Comparison of ENCODE assay signal across 15 cellular contexts in genomic region chr5:73122875-73123810, GRCh38. TPM values are rescaled to one million over a fixed set of nuclear protein-coding genes. Genes with fewer than 3 reads are reported as not detected.
DNase-seq lines count a peak whose midpoint lies in the region; ATAC-seq, FAIRE-seq and TF ChIP-seq lines count a peak whose summit lies in the region.
"Had no signal": no experiment of that assay in that cellular context is flagged by ENCODE, and none has a peak within 500 bp of the region (broad histone marks: within the 10 kb centered on the region; RNA-seq: fewer than 3 reads in every experiment).

No MANE protein-coding gene starts in this region.

- CTCF ChIA-PET in HEK293 (lab: Yijun Ruan, JAX) (interaction anchor here (0.7 to 1.5 kb wide), 6 partner anchors 12 to 708 kb away, joined by 3 to 5 read pairs (median 4); no protein-coding TSS in a partner anchor), K562 (lab: Yijun Ruan, JAX; ENCODE audit: low intra/inter-chr PET ratio) (no interaction called here)

- no peak for FAIRE-seq in K562 (lab: Jason Lieb, UNC)

- no peaks in the 10 kb centered on the region for H3K9me1 ChIP-seq in K562 (ENCODE audit: control insufficient read depth, insufficient read depth, low read length)

- H4K20me1 ChIP-seq in BLaER1 (no peaks in the 10 kb centered on the region), K562 (replicated peaks; ENCODE audit: control insufficient read depth, insufficient read depth, low read length) (no peaks in the 10 kb centered on the region)

- DNase-seq in K562 (ENCODE audit: extremely low read depth in 1 of 4, low spot score in 3 of 4) (no peak), immature natural killer cell (no peak), cerebellar nuclear complex (lab: John Stamatoyannopoulos, UW) (no peak), NOMO-1 treated with dmso at 0.1 percent for 144 hours (lab: John Stamatoyannopoulos, UW; ENCODE audit: unreplicated experiment) (no peak), NCI-H1105 treated with DMSO at 0.1 percent for 48 hours (lab: John Stamatoyannopoulos, UW) (no peak)
- DNase-seq: activated CD4-positive, CD25-positive, alpha-beta regulatory T cell; activated naive CD4-positive, alpha-beta T cell treated with Interleukin-2 at 50 U/mL for 16 hours; DMS53; NCI-H1092; ovary had no signal

- no peak overlapping the region for H3K27ac ChIP-seq in BLaER1
- H3K27ac ChIP-seq in HEK293 (ENCODE audit: extremely low read depth, low read depth, low read length), result no peak overlapping the region
- no peak overlapping the region for H3K27ac ChIP-seq in K562 (ENCODE audit: extremely low read depth, low read depth, low read length)
- H3K27ac ChIP-seq: ovary had no signal

- no peaks in the 10 kb centered on the region for H3K9me3 Mint-ChIP-seq in immature natural killer cell
- H3K9me3 Mint-ChIP-seq: type B pancreatic cell had no signal

- H2AFZ ChIP-seq in K562 (ENCODE audit: low read depth, low read length), result no peak overlapping the region

- POLR2A ChIA-PET in HEK293 (lab: Yijun Ruan, JAX), result no interaction called here
- POLR2A ChIA-PET in K562 (lab: Yijun Ruan, JAX), result no interaction called here

- H3K9ac ChIP-seq in BLaER1 (no peak overlapping the region), K562 (ENCODE audit: insufficient read depth in 1 of 2, low read depth in 2 of 2, low read length in 2 of 2) (no peak overlapping the region)

- peaks cover 10 to 22% (median 13%) of the 10 kb centered on the region in 3 donors for H3K27me3 Mint-ChIP-seq in immature natural killer cell (ENCODE audit: low read depth in 3 of 3)

- H3K4me1 ChIP-seq in BLaER1, result peaks cover 18% of the 10 kb centered on the region
- no peaks in the 10 kb centered on the region; the same call in 1 of the 2 replicates for H3K4me1 ChIP-seq in HEK293 (ENCODE audit: control insufficient read depth, insufficient read depth, low read length)
- peaks cover 0 to 17% of the 10 kb centered on the region in 2 experiments; a peak in 2 of 5 replicates for H3K4me1 ChIP-seq in K562 (replicated peaks in 1 of 2; ENCODE audit: control insufficient read depth in 2 of 2, insufficient read depth in 2 of 2, low read length in 2 of 2)

- peak overlapping the region in 4 of 5 donors; percentile 29 to 43 (median 36) for H3K4me3 Mint-ChIP-seq in immature natural killer cell
- H3K4me3 Mint-ChIP-seq: type B pancreatic cell had no signal

- ATAC-seq in K562 (peak; percentile 53; the same call in 2 of the 3 replicates), HG03025 (IDR thresholded peaks at IDR 0.05; ENCODE audit: low FRiP score, unreplicated experiment) (no peak)

- in situ Hi-C loops in K562 (cut with MboI), result no loop called here

- H3K9me3 ChIP-seq in BLaER1 (peaks cover 15% of the 10 kb centered on the region), HEK293 (ENCODE audit: control insufficient read depth, insufficient read depth, low read depth, low read length) (no peaks in the 10 kb centered on the region), K562 (replicated peaks; ENCODE audit: control insufficient read depth, insufficient read depth, low read depth, low read length) (no peaks in the 10 kb centered on the region)
- H3K9me3 ChIP-seq: ovary had no signal

- 1% methylated on average over 18 of the region's 19 CpGs for WGBS in K562 (ENCODE audit: insufficient coverage, low coverage, missing lambda C conversion rate)

- H3K79me2 ChIP-seq in K562 (ENCODE audit: control insufficient read depth, insufficient read depth, low read length), result no peaks in the 10 kb centered on the region

- H3K36me3 Mint-ChIP-seq in immature natural killer cell, result no peaks in the 10 kb centered on the region

- no peaks in the 10 kb centered on the region for H3K27me3 ChIP-seq in BLaER1
- H3K27me3 ChIP-seq in K562 (ENCODE audit: control insufficient read depth in 2 of 2, insufficient read depth in 2 of 2, low read length in 2 of 2), result peaks cover 36 to 66% of the 10 kb centered on the region in 2 experiments; a peak in 4 of 5 replicates
- H3K27me3 ChIP-seq: ovary had no signal

- TF ChIP-seq CTCF in HEK293 (tag by site-specific recombination; IDR thresholded peaks at IDR 0.05) (no peak), K562 (IDR thresholded peaks at IDR 0.05 in 2 of 3, conservative IDR thresholded peaks at IDR 0.05 in 1 of 3; ENCODE audit: insufficient read depth in 2 of 3, low read depth in 1 of 3, low read length in 3 of 3) (no peak)

- peaks cover 48 to 53% of the 10 kb centered on the region in 2 donors for H3K4me1 Mint-ChIP-seq in immature natural killer cell

- H3K4me3 ChIP-seq in BLaER1 (no peak overlapping the region), HEK293 (ENCODE audit: low read depth, low read length) (no peak overlapping the region), K562 (no peak overlapping the region)
- H3K4me3 ChIP-seq: ovary had no signal

- no peak for TF ChIP-seq RAD21 in K562 (CRISPR knock-in tag; conservative IDR thresholded peaks at IDR 0.05 in 1 of 2, IDR thresholded peaks at IDR 0.05 in 1 of 2)

- no peak for TF ChIP-seq POLR2A in K562 (conservative IDR thresholded peaks at IDR 0.05)

- no TSS peak for BruUV-seq in K562 (replicated peaks; lab: Mats Ljungman, UMichigan)

- H3K27ac Mint-ChIP-seq in immature natural killer cell, result peak overlapping the region in 1 of 6 donors; percentile 49
- H3K27ac Mint-ChIP-seq: type B pancreatic cell had no signal

- intact Hi-C loops in K562 (cut with micrococcal nuclease), result no loop called here

- TF ChIP-seq EP300 in K562 (IDR thresholded peaks at IDR 0.05; ENCODE audit: low read length), result no peak

- H3K4me2 ChIP-seq in BLaER1, result peak overlapping the region; percentile 47
- no peak overlapping the region for H3K4me2 ChIP-seq in K562 (ENCODE audit: insufficient read depth, low read length)

- H3K36me3 ChIP-seq in BLaER1 (no peaks in the 10 kb centered on the region), HEK293 (ENCODE audit: control insufficient read depth in 2 of 2, insufficient read depth in 1 of 2, low read length in 2 of 2) (no peaks in the 10 kb centered on the region), K562 (ENCODE audit: control insufficient read depth, insufficient read depth, low read length) (no peaks in the 10 kb centered on the region)
- H3K36me3 ChIP-seq: ovary had no signal

TF ChIP-seq in HEK293, 187 proteins besides CTCF, POLR2A, EP300 and RAD21 (continues in another document):
- TF ChIP-seq ZNF585B (tag by site-specific recombination; IDR thresholded peaks at IDR 0.05), result no peak

TF ChIP-seq in K562, 482 proteins besides CTCF, POLR2A, EP300 and RAD21 (continues in another document):
- TF ChIP-seq ZBTB34 (CRISPR knock-in tag; IDR thresholded peaks at IDR 0.05) (no peak), ZNF165 (CRISPR knock-in tag; IDR thresholded peaks at IDR 0.05; ENCODE audit: borderline replicate concordance) (no peak), U2AF1 (optimal IDR thresholded peaks at IDR 0.05; ENCODE audit: low read depth, low read length) (no peak), CXXC5 (CRISPR knock-in tag; IDR thresholded peaks at IDR 0.05) (no peak), FOS (IDR thresholded peaks at IDR 0.05; ENCODE audit: extremely low read depth, insufficient read length) (no peak)

RNA-seq across cellular contexts. Expression of gene TMEM171, which starts 2.8 kb away (rescaled TPM):
- total RNA-seq in K562 (2011; cell fraction: chromatin; rRNA removed; ENCODE audit: low replicate concordance), result not detected in 2 replicates
- total RNA-seq in K562 (2011; cell fraction: nucleolus; rRNA removed), result 0.33 TPM in 1 of 2 replicates, not detected in the other
- not detected in 2 replicates for total RNA-seq in K562 (2011; cell fraction: nucleoplasm; rRNA removed)
- total RNA-seq in K562 (2014; rRNA removed), result not detected in 2 replicates
- total RNA-seq in K562 (2014; rRNA removed; fragmentation: Illumina TruSeq; extraction: Trizol), result not detected in 2 replicates
- total RNA-seq in K562 (2015; rRNA removed; fragmentation: Illumina TruSeq; extraction: Trizol), result not detected in 2 replicates
- total RNA-seq in K562 (2021), result not detected in 2 replicates
- 0.08 TPM in 1 of 2 replicates, not detected in the other for polyA plus RNA-seq in K562 (2011; rRNA removed)
- polyA plus RNA-seq in K562 (2011; cell fraction: cytosol; rRNA removed), result 0.04 and 0.06 TPM in 2 replicates
- 0.10 TPM in 1 of 2 replicates, not detected in the other for polyA plus RNA-seq in K562 (2011; cell fraction: nucleus; rRNA removed)
- polyA plus RNA-seq in K562 (2012), result not detected in 2 replicates
- not detected in 2 replicates for polyA plus RNA-seq in K562 (2014; fragmentation: Illumina TruSeq; extraction: Trizol)
- not detected for polyA plus RNA-seq in K562 (2014; fragmentation: Nextera tagmentation; extraction: Ambion mirVana)
- polyA plus RNA-seq in K562 (2014; rRNA removed), result not detected in 2 replicates
- polyA minus RNA-seq in K562 (2011; rRNA and poly(A)+ RNA removed), result not detected in 2 replicates
- not detected in 2 replicates for polyA minus RNA-seq in K562 (2011; cell fraction: cytosol; rRNA and poly(A)+ RNA removed)
- not detected in 2 replicates for polyA minus RNA-seq in K562 (2011; cell fraction: nucleus; rRNA and poly(A)+ RNA removed)
- polyA plus RNA-seq in immature natural killer cell, result 1 to 10 TPM in 2 of 3 donors, not detected in 1; 3.5 TPM
- total RNA-seq: ovary had no signal

RNA-seq across cellular contexts. Expression of gene TMEM174, which starts 49.9 kb away (rescaled TPM):
- not detected in 2 replicates for total RNA-seq in K562 (2011; cell fraction: chromatin; rRNA removed; ENCODE audit: low replicate concordance)
- total RNA-seq in K562 (2011; cell fraction: nucleolus; rRNA removed), result not detected in 2 replicates
- not detected in 2 replicates for total RNA-seq in K562 (2011; cell fraction: nucleoplasm; rRNA removed)
- total RNA-seq in K562 (2014; rRNA removed), result not detected in 2 replicates
- not detected in 2 replicates for total RNA-seq in K562 (2014; rRNA removed; fragmentation: Illumina TruSeq; extraction: Trizol)
- not detected in 2 replicates for total RNA-seq in K562 (2015; rRNA removed; fragmentation: Illumina TruSeq; extraction: Trizol)
- total RNA-seq in K562 (2021), result not detected in 2 replicates
- not detected in 2 replicates for polyA plus RNA-seq in K562 (2011; rRNA removed)
- polyA plus RNA-seq in K562 (2011; cell fraction: cytosol; rRNA removed), result not detected in 2 replicates
- not detected in 2 replicates for polyA plus RNA-seq in K562 (2011; cell fraction: nucleus; rRNA removed)
- polyA plus RNA-seq in K562 (2012), result not detected in 2 replicates
- not detected in 2 replicates for polyA plus RNA-seq in K562 (2014; fragmentation: Illumina TruSeq; extraction: Trizol)
- polyA plus RNA-seq in K562 (2014; fragmentation: Nextera tagmentation; extraction: Ambion mirVana), result not detected
- not detected in 2 replicates for polyA plus RNA-seq in K562 (2014; rRNA removed)
- polyA minus RNA-seq in K562 (2011; rRNA and poly(A)+ RNA removed), result 0.12 TPM in 1 of 2 replicates, not detected in the other
- not detected in 2 replicates for polyA minus RNA-seq in K562 (2011; cell fraction: cytosol; rRNA and poly(A)+ RNA removed)
- polyA minus RNA-seq in K562 (2011; cell fraction: nucleus; rRNA and poly(A)+ RNA removed), result not detected in 2 replicates
- not detected for polyA plus RNA-seq in immature natural killer cell
- total RNA-seq: kidney epithelial cell, ovary had no signal
- polyA plus RNA-seq: ovary had no signal
